Comparison of ENCODE assay signal across 22 cellular contexts in genomic region chr6:41726876-41727275, GRCh38. TPM values are rescaled to one million over a fixed set of nuclear protein-coding genes. Genes with fewer than 3 reads are reported as not detected.
DNase-seq lines count a peak whose midpoint lies in the region; ATAC-seq and TF ChIP-seq lines count a peak whose summit lies in the region.
"Had no signal": no experiment of that assay in that cellular context is flagged by ENCODE, and none has a peak within 500 bp of the region (broad histone marks: within the 10 kb centered on the region; RNA-seq: fewer than 3 reads in every experiment).

No MANE protein-coding gene starts in this region.

- no peaks in the 10 kb centered on the region for H3K9me3 ChIP-seq in right atrium auricular region
- H3K9me3 ChIP-seq: colonic mucosa, HAP-1 had no signal

- H3K4me1 Mint-ChIP-seq in T-cell (peaks cover 33 to 77% (median 33%) of the 10 kb centered on the region in 3 donors), memory B cell (peaks cover 67% of the 10 kb centered on the region)
- H3K4me1 Mint-ChIP-seq in stimulated activated naive CD8-positive, alpha-beta T cell treated with anti-CD3 and anti-CD28 coated beads, Interleukin-15, amount 100 ng/mL, for 72 hours = peaks cover 47% of the 10 kb centered on the region

- H3K4me1 ChIP-seq in right atrium auricular region = peaks cover 0 to 99% of the 10 kb centered on the region in 2 donors
- H3K4me1 ChIP-seq: colonic mucosa, HAP-1 had no signal

- no peak for TF ChIP-seq CTCF in right atrium auricular region (IDR thresholded peaks at IDR 0.05)

- no peak for ATAC-seq in left ventricle myocardium superior
- ATAC-seq in T-cell (replicated peaks in 1 of 4) = peak in 1 of 4 experiments; percentile 17
- no peak for ATAC-seq in memory B cell (ENCODE audit: low read depth)
- ATAC-seq in stimulated activated naive CD8-positive, alpha-beta T cell treated with anti-CD3 and anti-CD28 coated beads, Interleukin-15, amount 100 ng/mL, for 72 hours = peak; percentile 45
- ATAC-seq in HG03039 (IDR thresholded peaks at IDR 0.05; ENCODE audit: unreplicated experiment) = no peak
- ATAC-seq in HG03196 (IDR thresholded peaks at IDR 0.05; ENCODE audit: unreplicated experiment) = no peak
- ATAC-seq: WTC11 had no signal

- no peaks in the 10 kb centered on the region for H3K36me3 ChIP-seq in right atrium auricular region
- H3K36me3 ChIP-seq: colonic mucosa, HAP-1 had no signal

- H3K27me3 Mint-ChIP-seq in T-cell (no peaks in the 10 kb centered on the region), memory B cell (no peaks in the 10 kb centered on the region)
- no peaks in the 10 kb centered on the region for H3K27me3 Mint-ChIP-seq in stimulated activated naive CD8-positive, alpha-beta T cell treated with anti-CD3 and anti-CD28 coated beads, Interleukin-15, amount 100 ng/mL, for 72 hours

- H3K27me3 ChIP-seq in right atrium auricular region = no peaks in the 10 kb centered on the region
- H3K27me3 ChIP-seq: colonic mucosa had no signal

- POLR2A ChIA-PET in T-cell (lab: Charles Lee) = interaction anchor here in 1 of 2 donors (0.6 kb wide), 1 partner anchor 124 kb away, joined by 6 read pairs; no protein-coding TSS in a partner anchor

- H3K36me3 Mint-ChIP-seq in T-cell (no peaks in the 10 kb centered on the region), memory B cell (peaks cover 11% of the 10 kb centered on the region)
- H3K36me3 Mint-ChIP-seq: WTC11 had no signal

- no peak overlapping the region for H3K4me3 ChIP-seq in right atrium auricular region
- H3K4me3 ChIP-seq: colonic mucosa, HAP-1 had no signal

- CTCF ChIA-PET in T-cell (lab: Charles Lee) = no interaction called here

- intact Hi-C loops in left ventricle myocardium superior (cut with micrococcal nuclease) = no loop called here

- no peaks in the 10 kb centered on the region for H3K9me3 Mint-ChIP-seq in T-cell
- no peaks in the 10 kb centered on the region for H3K9me3 Mint-ChIP-seq in memory B cell
- no peaks in the 10 kb centered on the region for H3K9me3 Mint-ChIP-seq in stimulated activated naive CD8-positive, alpha-beta T cell treated with anti-CD3 and anti-CD28 coated beads, Interleukin-15, amount 100 ng/mL, for 72 hours
- H3K9me3 Mint-ChIP-seq: WTC11 had no signal

- H3K27ac Mint-ChIP-seq in T-cell = peak overlapping the region; percentile 28 to 82
- peak overlapping the region; percentile 81 for H3K27ac Mint-ChIP-seq in memory B cell
- H3K27ac Mint-ChIP-seq in stimulated activated naive CD8-positive, alpha-beta T cell treated with anti-CD3 and anti-CD28 coated beads, Interleukin-15, amount 100 ng/mL, for 72 hours = peak overlapping the region in 1 of 2 donors; percentile 84
- H3K27ac Mint-ChIP-seq: WTC11 had no signal

- H3K4me3 Mint-ChIP-seq in T-cell (peak overlapping the region in 2 of 3 donors; percentile 40 to 62), memory B cell (peak overlapping the region; percentile 75)
- H3K4me3 Mint-ChIP-seq in stimulated activated naive CD8-positive, alpha-beta T cell treated with anti-CD3 and anti-CD28 coated beads, Interleukin-15, amount 100 ng/mL, for 72 hours = peak overlapping the region in 1 of 2 donors; percentile 34
- H3K4me3 Mint-ChIP-seq: WTC11 had no signal

- H3K27ac ChIP-seq in right atrium auricular region = peak overlapping the region; percentile 79 to 97
- H3K27ac ChIP-seq: colonic mucosa, KMS-11 had no signal

- DNase-seq in right atrium auricular region (ENCODE audit: low spot score) (no peak), left ventricle myocardium superior (no peak), T-cell (no peak), memory B cell (ENCODE audit: low spot score in 2 of 2) (no peak), HuH-7.5 (ENCODE audit: low spot score) (no peak)
- no peak for DNase-seq in stimulated activated naive CD8-positive, alpha-beta T cell treated with anti-CD3 and anti-CD28 coated beads, Interleukin-15, amount 100 ng/mL, for 72 hours
- DNase-seq: colonic mucosa, hypothalamus, kidney glomerular epithelial cell, midbrain, NCI-H1092 treated with DMSO at 0.1 percent for 48 hours, NCI-H524, nucleus accumbens, SHP77 treated with DMSO at 0.1 percent for 48 hours had no signal

RNA-seq across cellular contexts. Expression of gene TFEB, which starts 8.5 kb away (rescaled TPM):
- total RNA-seq in right atrium auricular region (10 to 100 TPM; 31.5 to 35.8 TPM), left ventricle myocardium superior (50.9 TPM), T-cell (10 to 100 TPM; 18.9 to 28.1 (median 19.5) TPM)

RNA-seq across cellular contexts. Expression of gene PGC, which starts 20.3 kb away (rescaled TPM):
- total RNA-seq in right atrium auricular region = not detected
- total RNA-seq in left ventricle myocardium superior = not detected
- total RNA-seq in T-cell = under 1 TPM in 3 of 5 donors, not detected in 2; 0.58 to 0.86 (median 0.70) TPM
- total RNA-seq: astrocyte; endothelial cell of umbilical vein; T-helper 1 cell treated with Interleukin-12 subunit alpha and Interleukin-12 subunit beta and Interleukin-4 antibody, amounts not matched to agents 30 ng/mL and 1 ng/mL, for 36 hours had no signal

RNA-seq across cellular contexts. Expression of gene FRS3, which starts 52.8 kb away (rescaled TPM):
- 1 to 10 TPM; 2.6 to 3.4 TPM for total RNA-seq in right atrium auricular region
- total RNA-seq in left ventricle myocardium superior = 5.2 TPM
- 10 to 100 TPM in 1 of 5 donors, 1 to 10 TPM in 4; 5.2 to 10.4 (median 8.9) TPM for total RNA-seq in T-cell

RNA-seq across cellular contexts. Expression of gene PRICKLE4, which starts 53.7 kb away (rescaled TPM):
- 1 to 10 TPM; 4.3 to 5.6 TPM for total RNA-seq in right atrium auricular region
- total RNA-seq in left ventricle myocardium superior = 3.8 TPM
- total RNA-seq in T-cell = under 1 TPM in 2 of 5 donors, not detected in 3; 0.44 to 0.60 TPM
